ENCODE assay signal across 1 cellular context in the genomic region with DNA sequence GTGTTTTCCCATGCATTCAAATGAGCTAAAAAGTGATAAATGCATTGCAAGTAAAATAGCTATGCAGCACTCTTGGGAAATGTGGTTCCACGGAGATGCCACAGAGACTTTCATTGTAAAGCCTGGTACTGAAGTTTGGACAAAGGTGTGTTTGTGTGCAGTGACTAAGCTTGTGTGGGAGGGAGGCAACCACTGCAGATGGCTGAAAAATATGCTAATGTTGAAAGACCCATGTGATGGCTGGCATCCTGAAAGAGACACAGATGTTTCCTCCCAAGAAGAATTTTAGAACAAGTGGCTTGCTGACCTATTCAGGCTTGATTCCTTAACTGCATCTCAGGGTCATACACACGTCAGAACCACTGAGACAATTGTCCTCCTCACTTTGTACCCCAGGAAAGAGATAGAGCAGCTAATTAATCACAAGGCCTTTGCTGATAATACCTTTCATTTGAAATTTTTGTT.
TF ChIP-seq lines count a peak whose summit lies in the region.

No MANE protein-coding gene starts in this region.

TF ChIP-seq in GM12878, 131 proteins besides CTCF, POLR2A, EP300 and RAD21 (continues in another document):
- TF ChIP-seq STAT1 (conservative IDR thresholded peaks at IDR 0.05) (no peak), USF2 (IDR thresholded peaks at IDR 0.05; ENCODE audit: borderline replicate concordance, low read depth, low read length) (peak; percentile 54; the same call in 1 of the 2 replicates), MLLT1 (IDR thresholded peaks at IDR 0.05) (peak; percentile 70; the same call in 1 of the 2 replicates), CBFB (IDR thresholded peaks at IDR 0.05; ENCODE audit: low read depth) (peak; percentile 43; the same call in 1 of the 2 replicates), ZBTB4 (CRISPR knock-in tag; IDR thresholded peaks at IDR 0.05) (no peak), KAT2A (conservative IDR thresholded peaks at IDR 0.05; ENCODE audit: control insufficient read depth, low read depth, low read length) (no peak), TAF1 (IDR thresholded peaks at IDR 0.05; ENCODE audit: borderline replicate concordance, low read depth, low read length) (no peak), HCFC1 (IDR thresholded peaks at IDR 0.05; ENCODE audit: low read length) (peak; percentile 33; the same call in 1 of the 2 replicates), HDGF (IDR thresholded peaks at IDR 0.05) (peak; percentile 61; the same call in 1 of the 2 replicates), MXI1 (IDR thresholded peaks at IDR 0.05; ENCODE audit: low read depth, low read length) (0 out of 2 replicates have a peak, but pooled peaks have one; percentile 30), MTA2 (IDR thresholded peaks at IDR 0.05; ENCODE audit: low read depth) (peak; percentile 91), DPF2 (IDR thresholded peaks at IDR 0.05) (peak; percentile 48), ETV6 (conservative IDR thresholded peaks at IDR 0.05 in 1 of 2, IDR thresholded peaks at IDR 0.05 in 1 of 2; ENCODE audit: borderline replicate concordance in 1 of 2, low read depth in 1 of 2) (0 out of 4 replicates have a peak, but pooled peaks of 1 of the 2 experiments have one; percentile 26), NFXL1 (IDR thresholded peaks at IDR 0.05; ENCODE audit: borderline replicate concordance) (no peak), HSF1 (IDR thresholded peaks at IDR 0.05; ENCODE audit: low read depth, low read length) (no peak), NBN (IDR thresholded peaks at IDR 0.05) (peak; percentile 58; the same call in 1 of the 2 replicates), SMC3 (IDR thresholded peaks at IDR 0.05; ENCODE audit: borderline replicate concordance, low read length) (no peak), MEF2B (IDR thresholded peaks at IDR 0.05; ENCODE audit: partially characterized antibody, poor library complexity, severe bottlenecking) (peak; percentile 95), JUNB (IDR thresholded peaks at IDR 0.05) (no peak), CBX3 (IDR thresholded peaks at IDR 0.05; ENCODE audit: borderline replicate concordance, low read depth) (no peak), TCF12 (IDR thresholded peaks at IDR 0.05; ENCODE audit: low read depth, low read length) (peak; percentile 86), POLR2AphosphoS5 (IDR thresholded peaks at IDR 0.05; ENCODE audit: low read length) (0 out of 2 replicates have a peak, but pooled peaks have one; percentile 35), RAD51 (IDR thresholded peaks at IDR 0.05) (peak; percentile 90), CREB1 (IDR thresholded peaks at IDR 0.05; ENCODE audit: low read depth) (no peak), HDAC6 (IDR thresholded peaks at IDR 0.05; ENCODE audit: unreplicated experiment) (no peak), CREM (IDR thresholded peaks at IDR 0.05; ENCODE audit: low read depth) (0 out of 2 replicates have a peak, but pooled peaks have one; percentile 30), ZNF687 (IDR thresholded peaks at IDR 0.05) (peak; percentile 73), CHD2 (IDR thresholded peaks at IDR 0.05; ENCODE audit: borderline replicate concordance, low read depth, low read length) (peak; percentile 20; the same call in 1 of the 2 replicates), RELA (IDR thresholded peaks at IDR 0.05; ENCODE audit: borderline replicate concordance, partially characterized antibody) (no peak), NFIC (IDR thresholded peaks at IDR 0.05; ENCODE audit: low read depth, low read length) (peak; percentile 22; the same call in 1 of the 2 replicates), ZNF217 (IDR thresholded peaks at IDR 0.05) (no peak; the same call in 1 of the 2 replicates), ATF3 (IDR thresholded peaks at IDR 0.05; ENCODE audit: borderline replicate concordance, extremely low read depth, low read depth, low read length) (no peak), BCL11A (IDR thresholded peaks at IDR 0.05; ENCODE audit: low read depth, low read length) (peak; percentile 73), SRF (IDR thresholded peaks at IDR 0.05; ENCODE audit: low read depth in 2 of 2, low read length in 2 of 2) (no peak), RCOR1 (conservative IDR thresholded peaks at IDR 0.05; ENCODE audit: low read depth, low read length) (no peak), YY1 (IDR thresholded peaks at IDR 0.05; ENCODE audit: low read depth, low read length) (0 out of 2 replicates have a peak, but pooled peaks have one; percentile 34), BRCA1 (IDR thresholded peaks at IDR 0.05; ENCODE audit: low read depth, low read length) (no peak), RFX5 (IDR thresholded peaks at IDR 0.05; ENCODE audit: low read depth, low read length) (no peak), SMARCA5 (IDR thresholded peaks at IDR 0.05) (no peak), CBX5 (IDR thresholded peaks at IDR 0.05; ENCODE audit: low read depth) (no peak), POU2F2 (IDR thresholded peaks at IDR 0.05; ENCODE audit: borderline replicate concordance, low read depth, low read length) (peak; percentile 94; the same call in 2 of the 3 replicates), ZNF384 (IDR thresholded peaks at IDR 0.05; ENCODE audit: borderline replicate concordance, low read depth, low read length) (0 out of 2 replicates have a peak, but pooled peaks have one; percentile 4), RBBP5 (conservative IDR thresholded peaks at IDR 0.05) (no peak)
- TF ChIP-seq, protein P1, sequence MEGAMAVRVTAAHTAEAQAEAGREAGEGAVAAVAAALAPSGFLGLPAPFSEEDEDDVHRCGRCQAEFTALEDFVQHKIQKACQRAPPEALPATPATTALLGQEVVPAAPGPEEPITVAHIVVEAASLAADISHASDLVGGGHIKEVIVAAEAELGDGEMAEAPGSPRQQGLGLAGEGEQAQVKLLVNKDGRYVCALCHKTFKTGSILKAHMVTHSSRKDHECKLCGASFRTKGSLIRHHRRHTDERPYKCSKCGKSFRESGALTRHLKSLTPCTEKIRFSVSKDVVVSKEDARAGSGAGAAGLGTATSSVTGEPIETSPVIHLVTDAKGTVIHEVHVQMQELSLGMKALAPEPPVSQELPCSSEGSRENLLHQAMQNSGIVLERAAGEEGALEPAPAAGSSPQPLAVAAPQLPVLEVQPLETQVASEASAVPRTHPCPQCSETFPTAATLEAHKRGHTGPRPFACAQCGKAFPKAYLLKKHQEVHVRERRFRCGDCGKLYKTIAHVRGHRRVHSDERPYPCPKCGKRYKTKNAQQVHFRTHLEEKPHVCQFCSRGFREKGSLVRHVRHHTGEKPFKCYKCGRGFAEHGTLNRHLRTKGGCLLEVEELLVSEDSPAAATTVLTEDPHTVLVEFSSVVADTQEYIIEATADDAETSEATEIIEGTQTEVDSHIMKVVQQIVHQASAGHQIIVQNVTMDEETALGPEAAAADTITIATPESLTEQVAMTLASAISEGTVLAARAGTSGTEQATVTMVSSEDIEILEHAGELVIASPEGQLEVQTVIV (IDR thresholded peaks at IDR 0.05; ENCODE audit: borderline replicate concordance, partially characterized antibody), result no peak
- TF ChIP-seq, protein P2, sequence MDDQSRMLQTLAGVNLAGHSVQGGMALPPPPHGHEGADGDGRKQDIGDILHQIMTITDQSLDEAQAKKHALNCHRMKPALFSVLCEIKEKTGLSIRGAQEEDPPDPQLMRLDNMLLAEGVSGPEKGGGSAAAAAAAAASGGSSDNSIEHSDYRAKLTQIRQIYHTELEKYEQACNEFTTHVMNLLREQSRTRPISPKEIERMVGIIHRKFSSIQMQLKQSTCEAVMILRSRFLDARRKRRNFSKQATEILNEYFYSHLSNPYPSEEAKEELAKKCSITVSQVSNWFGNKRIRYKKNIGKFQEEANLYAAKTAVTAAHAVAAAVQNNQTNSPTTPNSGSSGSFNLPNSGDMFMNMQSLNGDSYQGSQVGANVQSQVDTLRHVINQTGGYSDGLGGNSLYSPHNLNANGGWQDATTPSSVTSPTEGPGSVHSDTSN (IDR thresholded peaks at IDR 0.05; ENCODE audit: insufficient replicate concordance, low read depth, low read length), result no peak
